Comparison of ENCODE assay signal across 15 cellular contexts in the genomic region with DNA sequence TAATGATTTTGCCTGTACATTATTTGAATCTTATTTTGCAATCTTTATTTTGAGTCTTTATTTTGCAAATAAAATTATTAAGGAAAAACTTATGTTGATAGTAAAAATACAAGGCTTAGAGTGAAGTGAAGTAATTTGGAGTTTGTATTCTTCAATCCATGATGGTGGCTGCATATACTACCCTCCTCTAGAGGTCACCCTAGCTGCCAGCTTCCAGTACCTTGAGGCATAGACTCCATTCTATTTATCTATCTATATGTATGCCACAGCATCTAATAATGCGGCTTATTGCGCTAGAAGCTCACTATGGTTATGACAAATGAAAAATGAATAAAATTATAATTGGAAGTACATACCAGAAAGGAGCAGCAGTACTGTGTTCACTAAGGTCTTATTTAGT. TPM values are rescaled to one million over a fixed set of nuclear protein-coding genes. Genes with fewer than 3 reads are reported as not detected.
"Had no signal": no experiment of that assay in that cellular context is flagged by ENCODE, and none has a peak within 500 bp of the region (broad histone marks: within the 10 kb centered on the region; RNA-seq: fewer than 3 reads in every experiment).

No MANE protein-coding gene starts in this region.

- H3K4me2 ChIP-seq: smooth muscle cell had no signal

- H3K36me3 ChIP-seq: esophagus muscularis mucosa, left ventricle myocardium inferior, right atrium auricular region, tibial artery, vagina had no signal

- H3K27ac ChIP-seq: esophagus muscularis mucosa, foreskin keratinocyte, left ventricle myocardium inferior, right atrium auricular region, tibial artery, vagina had no signal

- ATAC-seq: foreskin keratinocyte; natural killer cell treated with Interleukin-12 subunit alpha and Interleukin-12 subunit beta and Interleukin-15 and Interleukin-18, amount 100 ng/mL, for 72 hours had no signal

- H3K4me3 ChIP-seq: esophagus muscularis mucosa, left ventricle myocardium inferior, right atrium auricular region, smooth muscle cell, tibial artery, vagina had no signal

- DNase-seq: activated CD4-positive, alpha-beta memory T cell treated with anti-CD3 and anti-CD28 coated beads for 36 hours; activated gamma-delta T cell treated with Interleukin-2 at 50 U/mL for 16 hours; activated naive CD8-positive, alpha-beta T cell treated with anti-CD3 and anti-CD28 coated beads for 36 hours; activated T-cell treated with anti-CD3 and anti-CD28 coated beads, Interleukin-2, amount 50 U/mL, for 48 hours; foreskin keratinocyte; head of caudate nucleus; left ventricle myocardium inferior; mesenchymal stem cell; nucleus accumbens; tibial artery had no signal

- H3K27me3 ChIP-seq: esophagus muscularis mucosa, foreskin keratinocyte, right atrium auricular region, tibial artery, vagina had no signal

- H3K9me3 ChIP-seq: esophagus muscularis mucosa, left ventricle myocardium inferior, right atrium auricular region, tibial artery, vagina had no signal

- H3K4me1 ChIP-seq: esophagus muscularis mucosa, foreskin keratinocyte, left ventricle myocardium inferior, right atrium auricular region, vagina had no signal

RNA-seq across cellular contexts. Expression of gene HNMT, which starts 20.3 kb away (rescaled TPM):
- total RNA-seq: activated CD4-positive, alpha-beta memory T cell treated with anti-CD3 and anti-CD28 coated beads for 36 hours; activated naive CD8-positive, alpha-beta T cell treated with anti-CD3 and anti-CD28 coated beads for 36 hours; natural killer cell treated with Interleukin-12 subunit alpha and Interleukin-12 subunit beta and Interleukin-15 and Interleukin-18, amount 100 ng/mL, for 72 hours had no signal
